In genomic region chr5:172356047-172356446, GRCh38 we compare ENCODE assay signal across 1 cellular context.
A peak's percentile ranks its signal among the peaks of the same experiment; 100 is the strongest.
TF ChIP-seq lines count a peak whose summit lies in the region.

No MANE protein-coding gene starts in this region.

TF ChIP-seq in HEK293, 187 proteins besides CTCF, POLR2A, EP300 and RAD21 (continued from another document):
- TF ChIP-seq PRDM4 (tag by site-specific recombination; IDR thresholded peaks at IDR 0.05) (peak; percentile 99), ZSCAN4 (tag by site-specific recombination; IDR thresholded peaks at IDR 0.05) (no peak), ZBTB21 (tag by site-specific recombination; IDR thresholded peaks at IDR 0.05) (no peak), KLF7 (tag by site-specific recombination; IDR thresholded peaks at IDR 0.05; ENCODE audit: borderline replicate concordance) (no peak)
